ENCODE assay signal across 19 cellular contexts in genomic region chr15:39597751-39598185, GRCh38. TPM values are rescaled to one million over a fixed set of nuclear protein-coding genes. Genes with fewer than 3 reads are reported as not detected.
DNase-seq lines count a peak whose midpoint lies in the region; FAIRE-seq and TF ChIP-seq lines count a peak whose summit lies in the region.
"Had no signal": no experiment of that assay in that cellular context is flagged by ENCODE, and none has a peak within 500 bp of the region (broad histone marks: within the 10 kb centered on the region; RNA-seq: fewer than 3 reads in every experiment).

No MANE protein-coding gene starts in this region.

- no peak overlapping the region for H3K9ac ChIP-seq in endothelial cell of umbilical vein (replicated peaks; ENCODE audit: extremely low read depth, insufficient read depth, low read length)

- FAIRE-seq in endothelial cell of umbilical vein (lab: Jason Lieb, UNC), result peak; percentile 28
- FAIRE-seq in GM19239 (lab: Jason Lieb, UNC), result no peak
- FAIRE-seq: TTC549 had no signal

- CTCF ChIA-PET in AG04449 (lab: Yijun Ruan, JAX), result interaction anchor here (1.5 to 2.4 kb wide), 2 partner anchors 88 to 159 kb away, joined by 3 to 10 read pairs; no protein-coding TSS in a partner anchor
- CTCF ChIA-PET in endothelial cell of umbilical vein (lab: Charles Lee), result interaction anchor here (0.8 to 16.6 kb wide), 5 partner anchors 24 to 890 kb away, joined by 3 to 379 read pairs (median 5); no protein-coding TSS in a partner anchor

- H3K36me3 ChIP-seq in endothelial cell of umbilical vein (ENCODE audit: control insufficient read depth in 2 of 2, extremely low read depth in 1 of 2, insufficient read depth in 2 of 2, low read length in 2 of 2) (peaks cover 20 to 29% of the 10 kb centered on the region in 2 experiments), left ventricle myocardium inferior (peaks cover 43% of the 10 kb centered on the region)

- no peak overlapping the region for H3K4me2 ChIP-seq in endothelial cell of umbilical vein (ENCODE audit: insufficient read depth, low read length)

- no TSS peak for BruUV-seq in endothelial cell of umbilical vein (replicated peaks; lab: Mats Ljungman, UMichigan)

- H3K36me3 Mint-ChIP-seq in mesothelial cell of epicardium, result peaks cover 24% of the 10 kb centered on the region

- H3K27me3 ChIP-seq in endothelial cell of umbilical vein (ENCODE audit: control insufficient read depth in 2 of 2, insufficient read depth in 2 of 2, low read length in 2 of 2) (no peaks in the 10 kb centered on the region), left ventricle myocardium inferior (ENCODE audit: low read depth) (no peaks in the 10 kb centered on the region)
- H3K27me3 ChIP-seq: gastrocnemius medialis had no signal

- H4K20me1 ChIP-seq in endothelial cell of umbilical vein (replicated peaks; ENCODE audit: control insufficient read depth, extremely low read depth, insufficient read depth, low read length), result no peaks in the 10 kb centered on the region

- dilution Hi-C loops in endothelial cell of umbilical vein (cut with MboI; ENCODE audit: extremely low pct_ligation_motif_present, low sequenced_read_pairs), result no loop called here

- H3K4me1 ChIP-seq in endothelial cell of umbilical vein (ENCODE audit: control insufficient read depth, extremely low read depth, insufficient read depth, low read length) (peaks cover 7% of the 10 kb centered on the region), left ventricle myocardium inferior (peaks cover 3% of the 10 kb centered on the region)
- H3K4me1 ChIP-seq: gastrocnemius medialis had no signal

- H3K9me3 ChIP-seq in endothelial cell of umbilical vein (replicated peaks; ENCODE audit: control insufficient read depth, insufficient read depth, low read length) (no peaks in the 10 kb centered on the region), left ventricle myocardium inferior (replicated peaks) (no peaks in the 10 kb centered on the region)
- H3K9me3 ChIP-seq: gastrocnemius medialis had no signal

- TF ChIP-seq POLR2A in endothelial cell of umbilical vein (IDR thresholded peaks at IDR 0.05; ENCODE audit: low read depth, low read length), result peak; percentile 91

- peaks cover 21% of the 10 kb centered on the region for H3K4me1 Mint-ChIP-seq in mesothelial cell of epicardium
- H3K4me1 Mint-ChIP-seq: nephron progenitor cell had no signal

- peak overlapping the region; percentile 41 for H3K27ac Mint-ChIP-seq in mesothelial cell of epicardium
- H3K27ac Mint-ChIP-seq: activated naive CD4-positive, alpha-beta T cell treated with anti-CD3 and anti-CD28 coated beads for 36 hours; nephron progenitor cell had no signal

- no peaks in the 10 kb centered on the region for H3K9me1 ChIP-seq in endothelial cell of umbilical vein (replicated peaks; ENCODE audit: control insufficient read depth, extremely low read depth, insufficient read depth, low read length)

- no peaks in the 10 kb centered on the region for H3K79me2 ChIP-seq in endothelial cell of umbilical vein (ENCODE audit: control insufficient read depth, insufficient read depth, low read length)

- no peaks in the 10 kb centered on the region for H3K27me3 Mint-ChIP-seq in mesothelial cell of epicardium (ENCODE audit: low read depth)

- intact Hi-C loops in endothelial cell of umbilical vein (cut with micrococcal nuclease), result loop anchor here (1.0 to 5.0 kb wide), 2 partner anchors 160 to 335 kb away; partner anchors contain the start of gene EIF2AK4
- intact Hi-C loops in left ventricle myocardium inferior (cut with micrococcal nuclease), result loop anchor here (10.0 kb wide), 1 partner anchor 157 kb away; no protein-coding TSS in a partner anchor

- no peaks in the 10 kb centered on the region for H3K9me3 Mint-ChIP-seq in mesothelial cell of epicardium
- H3K9me3 Mint-ChIP-seq: activated naive CD4-positive, alpha-beta T cell treated with anti-CD3 and anti-CD28 coated beads for 36 hours; nephron progenitor cell had no signal

- no peak overlapping the region for H2AFZ ChIP-seq in endothelial cell of umbilical vein (ENCODE audit: low read depth, low read length)

- no peak for TF ChIP-seq CTCF in AG04449 (IDR thresholded peaks at IDR 0.05; ENCODE audit: insufficient read depth, low read length, missing control alignments)
- TF ChIP-seq CTCF in endothelial cell of umbilical vein (IDR thresholded peaks at IDR 0.05; ENCODE audit: extremely low read depth in 1 of 2, insufficient read depth in 1 of 2, low read depth in 1 of 2, low read length in 2 of 2), result no peak
- TF ChIP-seq CTCF in mesothelial cell of epicardium (IDR thresholded peaks at IDR 0.05; ENCODE audit: unreplicated experiment), result no peak
- no peak for TF ChIP-seq CTCF in left ventricle myocardium inferior (IDR thresholded peaks at IDR 0.05; ENCODE audit: borderline replicate concordance)

- H3K4me3 Mint-ChIP-seq in mesothelial cell of epicardium, result no peak overlapping the region
- H3K4me3 Mint-ChIP-seq: activated naive CD4-positive, alpha-beta T cell treated with anti-CD3 and anti-CD28 coated beads for 36 hours; nephron progenitor cell had no signal

- no peak overlapping the region for H3K4me3 ChIP-seq in AG04449 (ENCODE audit: low read depth, low read length)
- H3K4me3 ChIP-seq in endothelial cell of umbilical vein (replicated peaks in 1 of 3; ENCODE audit: insufficient read depth in 1 of 3, low read depth in 1 of 3, low read length in 3 of 3), result no peak overlapping the region
- H3K4me3 ChIP-seq in left ventricle myocardium inferior, result no peak overlapping the region
- H3K4me3 ChIP-seq: gastrocnemius medialis, lung had no signal

- POLR2A ChIA-PET in AG04449 (lab: Yijun Ruan, JAX) (interaction anchor here (0.9 to 1.7 kb wide), 4 partner anchors 8 to 159 kb away, joined by 4 to 7 read pairs (median 5); partner anchors contain the start of gene THBS1), endothelial cell of umbilical vein (lab: Charles Lee) (interaction anchor here (1.2 to 5.3 kb wide), 4 partner anchors 17 to 466 kb away, joined by 4 to 49 read pairs (median 14); partner anchors contain the start of gene THBS1)

- H3K27ac ChIP-seq in endothelial cell of umbilical vein (ENCODE audit: insufficient read depth, low read depth, low read length) (no peak overlapping the region), left ventricle myocardium inferior (replicated peaks) (no peak overlapping the region)
- H3K27ac ChIP-seq: gastrocnemius medialis had no signal

- DNase-seq in AG04449 (ENCODE audit: low read depth, low spot score), result peak; percentile 94
- DNase-seq in LHCN-M2 (ENCODE audit: low read depth), result peak; percentile 68
- peak; percentile 99 for DNase-seq in endothelial cell of umbilical vein (ENCODE audit: low read depth, low spot score)
- DNase-seq in mesothelial cell of epicardium (ENCODE audit: low spot score in 2 of 2, unreplicated experiment in 2 of 2), result no peak
- DNase-seq in GM19239 (ENCODE audit: insufficient read length, low spot score), result no peak
- DNase-seq in kidney tubule cell (ENCODE audit: low spot score), result no peak
- DNase-seq in NAMALWA (ENCODE audit: low spot score), result no peak
- no peak for DNase-seq in left ventricle myocardium inferior
- DNase-seq: activated CD4-positive, alpha-beta T cell treated with anti-CD3 and anti-CD28 coated beads, Interleukin-2, amount 50 U/mL, for 1 hour; activated naive CD4-positive, alpha-beta T cell treated with anti-CD3 and anti-CD28 coated beads for 36 hours; activated T-cell treated with anti-CD3 and anti-CD28 coated beads for 4 hours; effector CD8-positive, alpha-beta T cell; gastrocnemius medialis; NCI-H1694; NCI-H510A; nephron progenitor cell; retina had no signal

TF ChIP-seq in endothelial cell of umbilical vein, 7 proteins besides CTCF, POLR2A, EP300 and RAD21:
- no peak for TF ChIP-seq MAX (IDR thresholded peaks at IDR 0.05; ENCODE audit: insufficient read depth, insufficient read length)
- no peak for TF ChIP-seq MYC (IDR thresholded peaks at IDR 0.05; ENCODE audit: low read depth, low read length)
- TF ChIP-seq POLR2AphosphoS5 (IDR thresholded peaks at IDR 0.05; ENCODE audit: insufficient read depth, low read depth, low read length), result peak; percentile 100

RNA-seq across cellular contexts. Expression of gene THBS1, which starts 16.9 kb away (rescaled TPM):
- total RNA-seq in LHCN-M2 (2014; rRNA removed) (2,731 and 2,850 TPM in 2 replicates), endothelial cell of umbilical vein (8,837 and 8,883 TPM in 2 replicates), mesothelial cell of epicardium (332 to 367 TPM (median 337 TPM) in 3 replicates), left ventricle myocardium inferior (47.4 TPM)
- 2,014 TPM for polyA plus RNA-seq in LHCN-M2 (2012)
- 6,148 and 6,293 TPM in 2 replicates for polyA plus RNA-seq in endothelial cell of umbilical vein
- 2,202 and 2,655 TPM in 2 replicates for polyA plus RNA-seq in endothelial cell of umbilical vein (2011; cell fraction: cytosol; rRNA removed)
- 17,201 and 26,660 TPM in 2 replicates for polyA plus RNA-seq in endothelial cell of umbilical vein (2011; cell fraction: nucleus; rRNA removed)
- 3,629 and 3,767 TPM in 2 replicates for polyA plus RNA-seq in endothelial cell of umbilical vein (2012)
- 17,988 and 18,091 TPM in 2 replicates for polyA minus RNA-seq in endothelial cell of umbilical vein
- 7.8 TPM for polyA minus RNA-seq in endothelial cell of umbilical vein (2011; cell fraction: cytosol; rRNA and poly(A)+ RNA removed)
- 23,649 and 24,248 TPM in 2 replicates for polyA minus RNA-seq in endothelial cell of umbilical vein (2011; cell fraction: nucleus; rRNA and poly(A)+ RNA removed)

Comparison
In these comparisons a context has a peak if more than half of its experiments do, and no peak if none do; other contexts are left out.
1. DNase-seq: peak in AG04449 (single experiment), LHCN-M2 (single experiment) and endothelial cell of umbilical vein (single experiment); none in mesothelial cell of epicardium (0 of 2), GM19239 (single experiment), kidney tubule cell (single experiment), NAMALWA (single experiment) and left ventricle myocardium inferior (single experiment).